In the genomic region with DNA sequence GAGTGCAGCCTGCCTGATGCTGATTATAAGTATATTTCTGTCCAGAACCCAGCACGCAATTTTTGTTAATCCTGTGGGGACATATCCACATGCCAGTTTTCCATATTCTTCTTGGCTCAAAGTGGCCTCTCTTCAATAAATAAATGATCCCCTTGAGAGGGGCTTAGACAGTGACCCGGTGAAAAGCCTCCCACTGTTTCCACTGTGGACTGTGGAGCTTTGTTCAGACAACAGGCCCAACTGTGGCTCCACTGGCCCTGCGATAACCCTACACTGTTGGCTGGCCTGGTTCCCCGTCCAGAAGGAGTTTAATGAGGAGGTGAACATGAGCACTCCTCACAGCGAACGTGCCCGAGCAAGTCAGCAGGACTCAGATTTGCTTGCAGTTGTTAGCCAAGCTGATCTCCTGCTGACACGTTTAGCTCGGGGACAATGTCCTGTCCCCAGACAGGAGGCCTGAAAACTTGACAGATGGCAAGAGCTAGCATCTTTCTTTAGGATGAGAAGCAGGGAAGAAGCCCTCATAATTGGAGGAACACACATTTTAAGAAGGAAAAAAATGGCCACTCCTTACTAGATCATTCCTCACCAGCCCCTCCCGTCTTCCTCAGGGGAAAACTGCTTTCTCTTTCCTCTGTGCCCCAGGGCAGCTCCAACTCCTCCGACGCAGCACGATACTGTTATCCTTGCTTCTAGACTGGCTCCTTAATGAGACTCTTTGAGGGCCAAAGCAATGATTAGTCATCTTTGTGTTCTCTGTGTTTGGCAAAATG, we compare ENCODE assay signal across 9 cellular contexts. TPM values are rescaled to one million over a fixed set of nuclear protein-coding genes. Genes with fewer than 3 reads are reported as not detected.
DNase-seq lines count a peak whose midpoint lies in the region; ATAC-seq lines count a peak whose summit lies in the region.
"Had no signal": no experiment of that assay in that cellular context is flagged by ENCODE, and none has a peak within 500 bp of the region (broad histone marks: within the 10 kb centered on the region; RNA-seq: fewer than 3 reads in every experiment).

No MANE protein-coding gene starts in this region.

- H3K27me3 ChIP-seq in SJCRH30, result no peaks in the 10 kb centered on the region

- DNase-seq in NCI-H128 (lab: John Stamatoyannopoulos, UW; ENCODE audit: unreplicated experiment) (peak; percentile 32), SJCRH30 (peak; percentile 19 to 53), fibroblast of peridontal ligament (ENCODE audit: extremely low read depth) (peak; percentile 78), ureter (ENCODE audit: low spot score) (peak; percentile 73), DMS53 treated with DMSO at 0.1 percent for 48 hours (lab: John Stamatoyannopoulos, UW; ENCODE audit: unreplicated experiment) (no peak)
- DNase-seq in activated naive CD4-positive, alpha-beta T cell treated with Interleukin-2 at 50 U/mL for 16 hours, result no peak
- DNase-seq: activated CD8-positive, alpha-beta memory T cell treated with anti-CD3 and anti-CD28 coated beads, Interleukin-2, amount 10 ng/mL, durations not matched to agents 7 days and 5 days had no signal

- no peaks in the 10 kb centered on the region for H3K4me1 ChIP-seq in SJCRH30

- ATAC-seq in GM21576 (IDR thresholded peaks at IDR 0.05; ENCODE audit: unreplicated experiment), result no peak
- ATAC-seq: activated CD8-positive, alpha-beta memory T cell treated with anti-CD3 and anti-CD28 coated beads, Interleukin-2, amount 10 ng/mL, durations not matched to agents 7 days and 5 days had no signal

- no peak overlapping the region for H3K27ac ChIP-seq in SJCRH30
- H3K27ac ChIP-seq: coronary artery had no signal

- peak overlapping the region; percentile 36; the same call in 1 of the 2 replicates for H3K4me3 ChIP-seq in SJCRH30
- H3K4me3 ChIP-seq: coronary artery had no signal

- H3K36me3 ChIP-seq in SJCRH30, result no peaks in the 10 kb centered on the region

- no peaks in the 10 kb centered on the region for H3K9me3 ChIP-seq in SJCRH30 (replicated peaks)

RNA-seq across cellular contexts. Expression of gene MTCL1, which starts 20.0 kb away (rescaled TPM):
- 9.6 and 9.8 TPM in 2 replicates for total RNA-seq in SJCRH30 (2014; rRNA removed; shearing (Covaris generic))
- 150 TPM for total RNA-seq in ureter

Comparison
In these comparisons a context has a peak if more than half of its experiments do, and no peak if none do; other contexts are left out.
1. DNase-seq: peak in NCI-H128 (single experiment), SJCRH30 (2 of 2), fibroblast of peridontal ligament (single experiment) and ureter (single experiment); none in activated naive CD4-positive, alpha-beta T cell treated with Interleukin-2 at 50 U/mL for 16 hours (single experiment) and DMS53 treated with DMSO at 0.1 percent for 48 hours (single experiment).
2. RNA of gene MTCL1, which starts 20.0 kb away (total RNA-seq): 150 TPM in ureter (single experiment); 9.6 to 9.8 TPM in SJCRH30; every median in the first group is over 10 times any median in the second.